29 cellular contexts compared by ENCODE assay signal in genomic region chr6:15316754-15317153, GRCh38.
DNase-seq lines count a peak whose midpoint lies in the region; ATAC-seq, FAIRE-seq and TF ChIP-seq lines count a peak whose summit lies in the region.
"Had no signal": no experiment of that assay in that cellular context is flagged by ENCODE, and none has a peak within 500 bp of the region (broad histone marks: within the 10 kb centered on the region; RNA-seq: fewer than 3 reads in every experiment).

No MANE protein-coding gene starts in this region.

- H4K8ac ChIP-seq in H1 (ENCODE audit: extremely low read depth, insufficient read depth, low read length), result peak overlapping the region; percentile 92; the same call in 1 of the 2 replicates

- H3K4ac ChIP-seq in H1 (replicated peaks; ENCODE audit: insufficient read length, low read depth, low read length), result no peak overlapping the region

- peak overlapping the region in 1 of 2 experiments; percentile 36; a peak in 1 of 4 replicates for H3K4me2 ChIP-seq in H1 (ENCODE audit: insufficient read depth in 1 of 2, low read depth in 2 of 2, low read length in 2 of 2)

- H2BK12ac ChIP-seq in H1 (ENCODE audit: low read depth, low read length), result no peak overlapping the region

- H3K56ac ChIP-seq in H1 (replicated peaks; ENCODE audit: insufficient read length, low read depth, low read length), result no peak overlapping the region

- no peak overlapping the region for H4K5ac ChIP-seq in H1 (ENCODE audit: insufficient read length, low read depth, low read length)

- H3K4me3 ChIP-seq in H1 (ENCODE audit: extremely low read depth in 1 of 4, insufficient read depth in 2 of 4, low read depth in 3 of 4, low read length in 4 of 4), result no peak overlapping the region
- H3K4me3 ChIP-seq in H7 (ENCODE audit: insufficient read depth, low read depth, low read length), result no peak overlapping the region
- no peak overlapping the region for H3K4me3 ChIP-seq in HAP-1
- H3K4me3 ChIP-seq: cardiac muscle cell, pancreas, SK-N-MC, spleen had no signal

- H2BK5ac ChIP-seq in H1 (ENCODE audit: low read depth, low read length), result no peak overlapping the region

- no peak for TF ChIP-seq EP300 in H1 (IDR thresholded peaks at IDR 0.05; ENCODE audit: borderline replicate concordance in 1 of 2, low read depth in 2 of 2, low read length in 2 of 2)

- no peak overlapping the region for H2AK5ac ChIP-seq in H1 (ENCODE audit: low read depth, low read length)

- no peak overlapping the region for H4K91ac ChIP-seq in H1 (replicated peaks; ENCODE audit: insufficient read length, low read length)

- H3K4me1 Mint-ChIP-seq in activated T-cell treated with anti-CD3 and anti-CD28 coated beads, Interleukin-2, amount 50 U/mL, for 24 hours (ENCODE audit: low read depth), result peaks cover 96% of the 10 kb centered on the region
- H3K4me1 Mint-ChIP-seq in CD4-positive, alpha-beta T cell (ENCODE audit: low read depth), result peaks cover 99% of the 10 kb centered on the region
- H3K4me1 Mint-ChIP-seq in T-helper 17 cell, result peaks cover 74% of the 10 kb centered on the region

- H2BK120ac ChIP-seq in H1 (replicated peaks; ENCODE audit: low read depth, low read length), result no peak overlapping the region

- no peak for DNase-seq in activated T-cell treated with anti-CD3 and anti-CD28 coated beads, Interleukin-2, amount 50 U/mL, for 24 hours
- DNase-seq in activated T-cell treated with anti-CD3 and anti-CD28 coated beads, Interleukin-2, amount 50 U/mL, for 48 hours, result no peak
- no peak for DNase-seq in CD4-positive, alpha-beta T cell
- no peak for DNase-seq in T-helper 17 cell
- DNase-seq in H1 (ENCODE audit: low read depth in 1 of 2, low spot score in 2 of 2), result peak in 1 of 2 experiments; percentile 37
- no peak for DNase-seq in H7
- DNase-seq in HAP-1 (ENCODE audit: low spot score in 2 of 2), result no peak
- DNase-seq: ACHN; activated CD4-positive, CD25-positive, alpha-beta regulatory T cell; activated CD8-positive, alpha-beta memory T cell treated with anti-CD3 and anti-CD28 coated beads, Interleukin-2, amount 10 ng/mL, durations not matched to agents 7 days and 5 days; activated gamma-delta T cell; aorta; C1 segment of cervical spinal cord; islet precursor cell; midbrain; NCI-H1105; NCI-H2029; NCI-H2227 treated with DMSO at 0.1 percent for 48 hours; NCI-H69; nephron progenitor cell; pancreas; spleen; stimulated activated CD4-positive, alpha-beta T cell treated with anti-CD3 and anti-CD28 coated beads, Interleukin-4, amount 100 ng/mL, for 1 hour; stimulated activated naive CD4-positive, alpha-beta T cell; T-helper 9 cell had no signal

- in situ Hi-C loops in HAP-1 (cut with MboI; ENCODE audit: low sequenced_read_pairs), result no loop called here

- intact Hi-C loops in CD4-positive, alpha-beta T cell (cut with DNase I, micrococcal nuclease), result no loop called here

- no peak overlapping the region for H3K23ac ChIP-seq in H1 (ENCODE audit: insufficient read length)

- H3K14ac ChIP-seq in H1 (ENCODE audit: insufficient read length), result no peak overlapping the region

- TF ChIP-seq RAD21 in H1 (IDR thresholded peaks at IDR 0.05 in 1 of 2, conservative IDR thresholded peaks at IDR 0.05 in 1 of 2; ENCODE audit: low read depth in 2 of 2, low read length in 2 of 2), result no peak

- H3K79me1 ChIP-seq in H1 (ENCODE audit: low read depth, low read length), result peaks cover 10% of the 10 kb centered on the region

- H3K27me3 Mint-ChIP-seq in activated T-cell treated with anti-CD3 and anti-CD28 coated beads, Interleukin-2, amount 50 U/mL, for 24 hours, result no peaks in the 10 kb centered on the region
- no peaks in the 10 kb centered on the region for H3K27me3 Mint-ChIP-seq in CD4-positive, alpha-beta T cell
- no peaks in the 10 kb centered on the region for H3K27me3 Mint-ChIP-seq in T-helper 17 cell
- H3K27me3 Mint-ChIP-seq: activated CD8-positive, alpha-beta memory T cell treated with anti-CD3 and anti-CD28 coated beads, Interleukin-2, amount 10 ng/mL, durations not matched to agents 7 days and 5 days had no signal

- H3K4me1 ChIP-seq in H1 (replicated peaks in 1 of 4; ENCODE audit: control insufficient read depth in 3 of 4, insufficient read depth in 4 of 4, low read length in 3 of 4) (peaks cover 10 to 29% (median 19%) of the 10 kb centered on the region in 4 experiments), HAP-1 (peaks cover 8% of the 10 kb centered on the region)

- no peak for ATAC-seq in CD4-positive, alpha-beta T cell (ENCODE audit: poor library complexity)
- no peak for ATAC-seq in T-helper 17 cell
- no peak for ATAC-seq in HG03439 (IDR thresholded peaks at IDR 0.05; ENCODE audit: unreplicated experiment)
- ATAC-seq: activated CD8-positive, alpha-beta memory T cell treated with anti-CD3 and anti-CD28 coated beads, Interleukin-2, amount 10 ng/mL, durations not matched to agents 7 days and 5 days; pancreas had no signal

- H3K27me3 ChIP-seq in CD4-positive, alpha-beta T cell (ENCODE audit: control insufficient read depth, insufficient read depth, low read length), result no peaks in the 10 kb centered on the region
- H3K27me3 ChIP-seq in H1 (replicated peaks in 1 of 4; ENCODE audit: control insufficient read depth in 3 of 4, extremely low read depth in 1 of 4, insufficient read depth in 3 of 4, low read length in 3 of 4) (no peaks in the 10 kb centered on the region), H7 (ENCODE audit: control insufficient read depth, insufficient read depth, low read length) (no peaks in the 10 kb centered on the region), HAP-1 (ENCODE audit: low read depth) (no peaks in the 10 kb centered on the region)
- H3K27me3 ChIP-seq: cardiac muscle cell, pancreas, spleen had no signal

- FAIRE-seq in H1 (lab: Jason Lieb, UNC), result no peak
- FAIRE-seq: endometrium, pancreas had no signal

- H3K4me3 Mint-ChIP-seq in activated T-cell treated with anti-CD3 and anti-CD28 coated beads, Interleukin-2, amount 50 U/mL, for 24 hours, result peak overlapping the region; percentile 37
- peak overlapping the region; percentile 45 for H3K4me3 Mint-ChIP-seq in CD4-positive, alpha-beta T cell
- H3K4me3 Mint-ChIP-seq in T-helper 17 cell, result no peak overlapping the region
- H3K4me3 Mint-ChIP-seq: activated CD8-positive, alpha-beta memory T cell treated with anti-CD3 and anti-CD28 coated beads, Interleukin-2, amount 10 ng/mL, durations not matched to agents 7 days and 5 days; nephron progenitor cell had no signal

- H3K9ac ChIP-seq in H1 (replicated peaks in 1 of 4; ENCODE audit: extremely low read depth in 1 of 4, low read depth in 3 of 4, low read length in 3 of 4), result no peak overlapping the region

- H3K9me3 ChIP-seq in CD4-positive, alpha-beta T cell (ENCODE audit: control insufficient read depth, low read length), result no peaks in the 10 kb centered on the region
- H3K9me3 ChIP-seq in T-helper 17 cell (ENCODE audit: control insufficient read depth, low read length, poor library complexity, severe bottlenecking) (no peaks in the 10 kb centered on the region), H1 (ENCODE audit: insufficient read depth in 2 of 2, low read depth in 1 of 2, low read length in 1 of 2) (no peaks in the 10 kb centered on the region), HAP-1 (no peaks in the 10 kb centered on the region)
- H3K9me3 ChIP-seq: pancreas, spleen had no signal

- no peak overlapping the region for H2BK15ac ChIP-seq in H1 (ENCODE audit: low read length)

- H2AFZ ChIP-seq in H1 (ENCODE audit: low read length), result no peak overlapping the region

- no peaks in the 10 kb centered on the region for H3K36me3 ChIP-seq in H1 (ENCODE audit: control insufficient read depth in 2 of 4, insufficient read depth in 4 of 4, low read length in 3 of 4)
- peaks cover 1% of the 10 kb centered on the region; the same call in 1 of the 2 replicates for H3K36me3 ChIP-seq in H7 (replicated peaks; ENCODE audit: control insufficient read depth, insufficient read depth, low read length)
- no peaks in the 10 kb centered on the region for H3K36me3 ChIP-seq in HAP-1 (replicated peaks)
- H3K36me3 ChIP-seq: cardiac muscle cell, pancreas, spleen had no signal

- no peak overlapping the region for H2BK20ac ChIP-seq in H1 (ENCODE audit: low read length)

- H3K9me3 Mint-ChIP-seq in activated T-cell treated with anti-CD3 and anti-CD28 coated beads, Interleukin-2, amount 50 U/mL, for 24 hours, result no peaks in the 10 kb centered on the region
- no peaks in the 10 kb centered on the region for H3K9me3 Mint-ChIP-seq in CD4-positive, alpha-beta T cell
- H3K9me3 Mint-ChIP-seq: nephron progenitor cell had no signal

- H3K79me2 ChIP-seq in H1 (ENCODE audit: control insufficient read depth in 1 of 2, insufficient read depth in 2 of 2, low read length in 2 of 2), result peaks cover 92 to 100% of the 10 kb centered on the region in 2 experiments

- no peak for TF ChIP-seq POLR2A in H1 (IDR thresholded peaks at IDR 0.05; ENCODE audit: control extremely low read depth in 1 of 2, low read depth in 2 of 2, low read length in 2 of 2)

- peaks cover 56% of the 10 kb centered on the region for H3K36me3 Mint-ChIP-seq in activated T-cell treated with anti-CD3 and anti-CD28 coated beads, Interleukin-2, amount 50 U/mL, for 24 hours (ENCODE audit: low read depth)
- no peaks in the 10 kb centered on the region for H3K36me3 Mint-ChIP-seq in CD4-positive, alpha-beta T cell (ENCODE audit: low read depth)
- H3K36me3 Mint-ChIP-seq in T-helper 17 cell (ENCODE audit: low read depth), result peaks cover 3% of the 10 kb centered on the region

- CTCF ChIA-PET in CD4-positive, alpha-beta T cell (lab: Charles Lee), result no interaction called here
- CTCF ChIA-PET in H1 (lab: Charles Lee; ENCODE audit: partially characterized antibody), result interaction anchor here (0.6 kb wide), 1 partner anchor 224 kb away, joined by 3 read pairs; no protein-coding TSS in a partner anchor

- POLR2A ChIA-PET in CD4-positive, alpha-beta T cell (lab: Charles Lee), result interaction anchor here (0.7 to 1.3 kb wide), 2 partner anchors 10 to 71 kb away, joined by 3 to 4 read pairs; no protein-coding TSS in a partner anchor
- POLR2A ChIA-PET in H1 (lab: Charles Lee; ENCODE audit: partially characterized antibody), result no interaction called here

- no peaks in the 10 kb centered on the region for H3K23me2 ChIP-seq in H1 (ENCODE audit: low read depth, low read length)

- no peak overlapping the region for H3K18ac ChIP-seq in H1 (ENCODE audit: extremely low read depth, low read length)

- no peak for TF ChIP-seq CTCF in CD4-positive, alpha-beta T cell (IDR thresholded peaks at IDR 0.05)
- no peak for TF ChIP-seq CTCF in H1 (IDR thresholded peaks at IDR 0.05; ENCODE audit: control extremely low read depth in 1 of 3, insufficient read depth in 1 of 3, low read depth in 1 of 3, low read length in 3 of 3)

- H3K27ac ChIP-seq in CD4-positive, alpha-beta T cell (ENCODE audit: low read depth, low read length), result no peak overlapping the region
- no peak overlapping the region for H3K27ac ChIP-seq in H1 (ENCODE audit: low read depth, low read length)
- H3K27ac ChIP-seq: cardiac muscle cell, pancreas, SK-N-MC, spleen had no signal

- peaks cover 53 to 75% of the 10 kb centered on the region in 2 experiments for H4K20me1 ChIP-seq in H1 (replicated peaks in 1 of 2; ENCODE audit: control insufficient read depth in 1 of 2, insufficient read depth in 2 of 2, low read length in 2 of 2)

- H3K27ac Mint-ChIP-seq in activated T-cell treated with anti-CD3 and anti-CD28 coated beads, Interleukin-2, amount 50 U/mL, for 24 hours, result peak overlapping the region; percentile 83
- H3K27ac Mint-ChIP-seq in CD4-positive, alpha-beta T cell, result peak overlapping the region; percentile 57
- H3K27ac Mint-ChIP-seq in T-helper 17 cell, result peak overlapping the region; percentile 65
- H3K27ac Mint-ChIP-seq: activated CD8-positive, alpha-beta memory T cell treated with anti-CD3 and anti-CD28 coated beads, Interleukin-2, amount 10 ng/mL, durations not matched to agents 7 days and 5 days had no signal
